ENCODE assay signal across 8 cellular contexts in genomic region chr10:96587255-96588059, GRCh38. TPM values are rescaled to one million over a fixed set of nuclear protein-coding genes. Genes with fewer than 3 reads are reported as not detected.
DNase-seq lines count a peak whose midpoint lies in the region; ATAC-seq and FAIRE-seq lines count a peak whose summit lies in the region.

No MANE protein-coding gene starts in this region.

- FAIRE-seq in RCC 7860 (lab: Jason Lieb, UNC): peak; percentile 10

- ATAC-seq in HG03378 (IDR thresholded peaks at IDR 0.05; ENCODE audit: unreplicated experiment): peak; percentile 10
- peak; percentile 1 for ATAC-seq in left colon
- ATAC-seq in HG03095 (IDR thresholded peaks at IDR 0.05; ENCODE audit: unreplicated experiment): no peak
- no peak for ATAC-seq in HG03469 (IDR thresholded peaks at IDR 0.05; ENCODE audit: unreplicated experiment)

- DNase-seq in EL (peak; percentile 84), RCC 7860 (ENCODE audit: low spot score) (peak; percentile 65), cerebellum (ENCODE audit: low spot score) (peak; percentile 18), left colon (peak; percentile 58 to 65)
- peak; percentile 24 to 27 for DNase-seq in stimulated activated CD8-positive, alpha-beta memory T cell treated with anti-CD3 and anti-CD28 coated beads, Interleukin-4, amount 100 ng/mL, for 4 hours (ENCODE audit: low read depth in 2 of 2, low spot score in 1 of 2)

- intact Hi-C loops in left colon (cut with DNase I, micrococcal nuclease): no loop called here

RNA-seq across cellular contexts. Expression of gene TM9SF3, which starts 0.6 kb away (rescaled TPM):
- total RNA-seq in cerebellum (94.0 TPM), left colon (100 to 1,000 TPM; 259 to 271 TPM)

Comparison
In these comparisons a context has a peak if more than half of its experiments do, and no peak if none do; other contexts are left out.
1. DNase-seq: peak in every context shown above with its lines; median percentile 84 in EL; 65 in RCC 7860; 62 in left colon; 26 in stimulated activated CD8-positive, alpha-beta memory T cell treated with anti-CD3 and anti-CD28 coated beads, Interleukin-4, amount 100 ng/mL, for 4 hours; 18 in cerebellum.
2. ATAC-seq: peak in HG03378 (single experiment) and left colon (single experiment); none in HG03095 (single experiment) and HG03469 (single experiment).